ENCODE assay signal across 30 cellular contexts in genomic region chr1:174322202-174322862, GRCh38.
"Had no signal": no experiment of that assay in that cellular context is flagged by ENCODE, and none has a peak within 500 bp of the region (broad histone marks: within the 10 kb centered on the region; RNA-seq: fewer than 3 reads in every experiment).

No MANE protein-coding gene starts in this region.

- H3K4me1 Mint-ChIP-seq: activated CD4-positive, alpha-beta T cell treated with anti-CD3 and anti-CD28 coated beads for 36 hours; activated naive CD8-positive, alpha-beta T cell treated with anti-CD3 and anti-CD28 coated beads for 36 hours; neural progenitor cell had no signal

- H3K4me1 ChIP-seq: adrenal gland, body of pancreas, gastrocnemius medialis, neural progenitor cell, parathyroid adenoma, psoas muscle, sigmoid colon, suprapubic skin, tibial artery had no signal

- H3K27me3 Mint-ChIP-seq: activated CD4-positive, alpha-beta T cell treated with anti-CD3 and anti-CD28 coated beads for 36 hours; activated CD8-positive, alpha-beta memory T cell treated with anti-CD3 and anti-CD28 coated beads, Interleukin-2, amount 10 ng/mL, durations not matched to agents 7 days and 5 days; activated naive CD8-positive, alpha-beta T cell treated with anti-CD3 and anti-CD28 coated beads for 36 hours; stimulated activated naive B cell treated with anti-CD40 and anti-IgM and Interleukin-4, amounts not matched to agents 10 μg/mL and 1 μg/mL and 100 μg/mL, for 72 hours had no signal

- DNase-seq: activated CD4-positive, alpha-beta T cell treated with anti-CD3 and anti-CD28 coated beads for 36 hours; activated CD4-positive, CD25-positive, alpha-beta regulatory T cell; activated CD8-positive, alpha-beta memory T cell treated with anti-CD3 and anti-CD28 coated beads, Interleukin-2, amount 10 ng/mL, durations not matched to agents 7 days and 5 days; activated CD8-positive, alpha-beta T cell treated with anti-CD3 and anti-CD28 coated beads, Interleukin-2, amount 10 ng/mL, durations not matched to agents 7 days and 5 days; activated naive CD4-positive, alpha-beta T cell; activated naive CD8-positive, alpha-beta T cell treated with anti-CD3 and anti-CD28 coated beads for 36 hours; activated T-cell treated with anti-CD3 and anti-CD28 coated beads for 4 hours; activated T-cell treated with anti-CD3 and anti-CD28 coated beads, Interleukin-2, amount 50 U/mL, for 72 hours; adrenal gland; aorta; body of pancreas; dorsolateral prefrontal cortex; effector memory CD4-positive, alpha-beta T cell; gastrocnemius medialis; glutamatergic neuron; islet precursor cell; left cardiac atrium; mesenchymal stem cell; natural killer cell; occipital lobe; psoas muscle; sigmoid colon; stimulated activated CD4-positive, alpha-beta T cell treated with anti-CD3 and anti-CD28 coated beads, Interleukin-15, amount 100 ng/mL, for 24 hours; stimulated activated CD4-positive, alpha-beta T cell treated with anti-CD3 and anti-CD28 coated beads, Interleukin-2, amount 100 ng/mL, for 24 hours; stimulated activated naive B cell treated with anti-CD40 and anti-IgM and Interleukin-4, amounts not matched to agents 10 μg/mL and 1 μg/mL and 100 μg/mL, for 72 hours; tibial artery had no signal

- H3K27ac ChIP-seq: adrenal gland, body of pancreas, coronary artery, dorsolateral prefrontal cortex, gastrocnemius medialis, neural progenitor cell, parathyroid adenoma, psoas muscle, sigmoid colon, suprapubic skin, tibial artery had no signal

- H3K4me3 Mint-ChIP-seq: activated CD4-positive, alpha-beta T cell treated with anti-CD3 and anti-CD28 coated beads for 36 hours; activated CD8-positive, alpha-beta memory T cell treated with anti-CD3 and anti-CD28 coated beads, Interleukin-2, amount 10 ng/mL, durations not matched to agents 7 days and 5 days; activated CD8-positive, alpha-beta T cell treated with anti-CD3 and anti-CD28 coated beads, Interleukin-2, amount 10 ng/mL, durations not matched to agents 7 days and 5 days; activated naive CD8-positive, alpha-beta T cell treated with anti-CD3 and anti-CD28 coated beads for 36 hours; activated T-cell treated with anti-CD3 and anti-CD28 coated beads, Interleukin-2, amount 50 U/mL, for 72 hours; natural killer cell; neural progenitor cell; stimulated activated naive B cell treated with anti-CD40 and anti-IgM and Interleukin-4, amounts not matched to agents 10 μg/mL and 1 μg/mL and 100 μg/mL, for 72 hours had no signal

- H3K27ac Mint-ChIP-seq: activated CD4-positive, alpha-beta T cell treated with anti-CD3 and anti-CD28 coated beads for 36 hours; activated CD8-positive, alpha-beta memory T cell treated with anti-CD3 and anti-CD28 coated beads, Interleukin-2, amount 10 ng/mL, durations not matched to agents 7 days and 5 days; activated CD8-positive, alpha-beta T cell treated with anti-CD3 and anti-CD28 coated beads, Interleukin-2, amount 10 ng/mL, durations not matched to agents 7 days and 5 days; activated naive CD8-positive, alpha-beta T cell treated with anti-CD3 and anti-CD28 coated beads for 36 hours; activated T-cell treated with anti-CD3 and anti-CD28 coated beads, Interleukin-2, amount 50 U/mL, for 72 hours; natural killer cell; neural progenitor cell; stimulated activated naive B cell treated with anti-CD40 and anti-IgM and Interleukin-4, amounts not matched to agents 10 μg/mL and 1 μg/mL and 100 μg/mL, for 72 hours had no signal

- ATAC-seq: activated CD4-positive, alpha-beta T cell treated with anti-CD3 and anti-CD28 coated beads for 36 hours; activated CD8-positive, alpha-beta memory T cell treated with anti-CD3 and anti-CD28 coated beads, Interleukin-2, amount 10 ng/mL, durations not matched to agents 7 days and 5 days; activated CD8-positive, alpha-beta T cell treated with anti-CD3 and anti-CD28 coated beads, Interleukin-2, amount 10 ng/mL, durations not matched to agents 7 days and 5 days; activated T-cell treated with anti-CD3 and anti-CD28 coated beads, Interleukin-2, amount 50 U/mL, for 72 hours; body of pancreas; gastrocnemius medialis; left cardiac atrium; natural killer cell; psoas muscle; stimulated activated naive B cell treated with anti-CD40 and anti-IgM and Interleukin-4, amounts not matched to agents 10 μg/mL and 1 μg/mL and 100 μg/mL, for 72 hours had no signal

- H3K27me3 ChIP-seq: adrenal gland, body of pancreas, dorsolateral prefrontal cortex, gastrocnemius medialis, neural progenitor cell, sigmoid colon, suprapubic skin, tibial artery had no signal

- H3K36me3 ChIP-seq: adrenal gland, neural progenitor cell had no signal

- H3K4me3 ChIP-seq: adrenal gland, body of pancreas, coronary artery, dorsolateral prefrontal cortex, gastrocnemius medialis, neural progenitor cell, psoas muscle, sigmoid colon, suprapubic skin, tibial artery had no signal
